1 cellular context compared by ENCODE assay signal in genomic region chr5:12805165-12805698, GRCh38.
TF ChIP-seq lines count a peak whose summit lies in the region.

No MANE protein-coding gene starts in this region.

TF ChIP-seq in GM23338, 12 proteins besides CTCF, POLR2A, EP300 and RAD21 (continued from another document):
- TF ChIP-seq, protein P1, sequence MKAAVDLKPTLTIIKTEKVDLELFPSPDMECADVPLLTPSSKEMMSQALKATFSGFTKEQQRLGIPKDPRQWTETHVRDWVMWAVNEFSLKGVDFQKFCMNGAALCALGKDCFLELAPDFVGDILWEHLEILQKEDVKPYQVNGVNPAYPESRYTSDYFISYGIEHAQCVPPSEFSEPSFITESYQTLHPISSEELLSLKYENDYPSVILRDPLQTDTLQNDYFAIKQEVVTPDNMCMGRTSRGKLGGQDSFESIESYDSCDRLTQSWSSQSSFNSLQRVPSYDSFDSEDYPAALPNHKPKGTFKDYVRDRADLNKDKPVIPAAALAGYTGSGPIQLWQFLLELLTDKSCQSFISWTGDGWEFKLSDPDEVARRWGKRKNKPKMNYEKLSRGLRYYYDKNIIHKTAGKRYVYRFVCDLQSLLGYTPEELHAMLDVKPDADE (IDR thresholded peaks at IDR 0.05), result no peak
- no peak for TF ChIP-seq JUNB (IDR thresholded peaks at IDR 0.05; ENCODE audit: unreplicated experiment)
- no peak for TF ChIP-seq EZH2phosphoT487 (IDR thresholded peaks at IDR 0.05; ENCODE audit: unreplicated experiment)
- no peak for TF ChIP-seq EZH2 (IDR thresholded peaks at IDR 0.05; ENCODE audit: low read depth, unreplicated experiment)
- no peak for TF ChIP-seq ZNF331 (CRISPR knock-in tag; IDR thresholded peaks at IDR 0.05; ENCODE audit: low read depth)
- no peak for TF ChIP-seq ZNF462 (CRISPR knock-in tag; IDR thresholded peaks at IDR 0.05)
- TF ChIP-seq POLR2AphosphoS5 (IDR thresholded peaks at IDR 0.05; ENCODE audit: low read depth), result no peak
- TF ChIP-seq STAT1 (IDR thresholded peaks at IDR 0.05; ENCODE audit: unreplicated experiment), result no peak
- no peak for TF ChIP-seq ZNF114 (CRISPR knock-in tag; IDR thresholded peaks at IDR 0.05)
- TF ChIP-seq NANOG (IDR thresholded peaks at IDR 0.05; ENCODE audit: borderline replicate concordance), result no peak
TF ChIP-seq in GM23338: peak in this region for 0.
